9 cellular contexts compared by ENCODE assay signal in genomic region chr3:11530153-11530721, GRCh38.
A peak's percentile ranks its signal among the peaks of the same experiment; 100 is the strongest.
DNase-seq lines count a peak whose midpoint lies in the region; ATAC-seq and TF ChIP-seq lines count a peak whose summit lies in the region.
"Had no signal": no experiment of that assay in that cellular context is flagged by ENCODE, and none has a peak within 500 bp of the region (broad histone marks: within the 10 kb centered on the region; RNA-seq: fewer than 3 reads in every experiment).

No MANE protein-coding gene starts in this region.

- no peaks in the 10 kb centered on the region for H3K9me3 ChIP-seq in muscle layer of colon (ENCODE audit: low read length)

- H3K4me1 ChIP-seq in muscle layer of colon (ENCODE audit: insufficient read depth, low read length): peaks cover 12% of the 10 kb centered on the region

- TF ChIP-seq CTCF in GM13977 (IDR thresholded peaks at IDR 0.05; ENCODE audit: extremely low read depth, insufficient read depth, missing control alignments): no peak

- no peak overlapping the region for H3K4me3 ChIP-seq in muscle layer of colon (ENCODE audit: low read depth in 1 of 2, low read length in 2 of 2)

- DNase-seq in AG08396 (ENCODE audit: low spot score) (peak; percentile 86), NCI-H146 (lab: John Stamatoyannopoulos, UW) (peak; percentile 59), dedifferentiated amniotic fluid mesenchymal stem cell (ENCODE audit: extremely low spot score) (peak; percentile 75), SHP77 treated with DMSO at 0.1 percent for 48 hours (lab: John Stamatoyannopoulos, UW) (no peak), mucosa of gallbladder (ENCODE audit: low spot score) (no peak), GM13977 (ENCODE audit: low spot score) (no peak), T-cell (no peak)

- no peak overlapping the region for H3K27ac Mint-ChIP-seq in T-cell
- H3K27ac Mint-ChIP-seq: activated T-helper 17 cell treated with anti-CD3 and anti-CD28 coated beads, Interleukin-2, amount 50 U/mL, for 72 hours had no signal

- CTCF ChIA-PET in T-cell (lab: Charles Lee): no interaction called here

- H3K27me3 Mint-ChIP-seq in T-cell: no peaks in the 10 kb centered on the region
- H3K27me3 Mint-ChIP-seq: activated T-helper 17 cell treated with anti-CD3 and anti-CD28 coated beads, Interleukin-2, amount 50 U/mL, for 72 hours had no signal

- in situ Hi-C loops in GM13977 (cut with MboI; ENCODE audit: low pct_unique_long_range_greater_than_20kb, low sequenced_read_pairs, unreplicated experiment): no loop called here

- peak overlapping the region; percentile 37 for H3K9ac ChIP-seq in muscle layer of colon (ENCODE audit: low read length)

- peaks cover 0 to 3% (median 0%) of the 10 kb centered on the region in 3 donors for H3K9me3 Mint-ChIP-seq in T-cell
- H3K9me3 Mint-ChIP-seq: activated T-helper 17 cell treated with anti-CD3 and anti-CD28 coated beads, Interleukin-2, amount 50 U/mL, for 72 hours had no signal

- H3K4me1 Mint-ChIP-seq in T-cell: no peaks in the 10 kb centered on the region
- H3K4me1 Mint-ChIP-seq: activated T-helper 17 cell treated with anti-CD3 and anti-CD28 coated beads, Interleukin-2, amount 50 U/mL, for 72 hours had no signal

- peak overlapping the region; percentile 77 for H3K27ac ChIP-seq in muscle layer of colon (ENCODE audit: low read depth, low read length)

- POLR2A ChIA-PET in T-cell (lab: Charles Lee): interaction anchor here in 1 of 2 donors (0.6 kb wide), 1 partner anchor 58 kb away, joined by 3 read pairs; no protein-coding TSS in a partner anchor

- H3K36me3 Mint-ChIP-seq in T-cell: peaks cover 23% of the 10 kb centered on the region

- no peak overlapping the region for H3K4me3 Mint-ChIP-seq in T-cell
- H3K4me3 Mint-ChIP-seq: activated T-helper 17 cell treated with anti-CD3 and anti-CD28 coated beads, Interleukin-2, amount 50 U/mL, for 72 hours had no signal

- ATAC-seq in T-cell (replicated peaks in 1 of 4): no peak
- ATAC-seq: activated T-helper 17 cell treated with anti-CD3 and anti-CD28 coated beads, Interleukin-2, amount 50 U/mL, for 72 hours had no signal

- no peaks in the 10 kb centered on the region for H3K36me3 ChIP-seq in muscle layer of colon (ENCODE audit: insufficient read depth, low read length)

- H3K27me3 ChIP-seq in muscle layer of colon (ENCODE audit: control insufficient read depth in 1 of 2, insufficient read depth in 2 of 2, low read length in 2 of 2): no peaks in the 10 kb centered on the region

Comparison
In these comparisons a context has a peak if more than half of its experiments do, and no peak if none do; other contexts are left out.
1. DNase-seq: peak in AG08396 (single experiment), NCI-H146 (single experiment) and dedifferentiated amniotic fluid mesenchymal stem cell (single experiment); none in SHP77 treated with DMSO at 0.1 percent for 48 hours (single experiment), mucosa of gallbladder (single experiment), GM13977 (single experiment) and T-cell (0 of 34).